ENCODE assay signal across 8 cellular contexts in the genomic region with DNA sequence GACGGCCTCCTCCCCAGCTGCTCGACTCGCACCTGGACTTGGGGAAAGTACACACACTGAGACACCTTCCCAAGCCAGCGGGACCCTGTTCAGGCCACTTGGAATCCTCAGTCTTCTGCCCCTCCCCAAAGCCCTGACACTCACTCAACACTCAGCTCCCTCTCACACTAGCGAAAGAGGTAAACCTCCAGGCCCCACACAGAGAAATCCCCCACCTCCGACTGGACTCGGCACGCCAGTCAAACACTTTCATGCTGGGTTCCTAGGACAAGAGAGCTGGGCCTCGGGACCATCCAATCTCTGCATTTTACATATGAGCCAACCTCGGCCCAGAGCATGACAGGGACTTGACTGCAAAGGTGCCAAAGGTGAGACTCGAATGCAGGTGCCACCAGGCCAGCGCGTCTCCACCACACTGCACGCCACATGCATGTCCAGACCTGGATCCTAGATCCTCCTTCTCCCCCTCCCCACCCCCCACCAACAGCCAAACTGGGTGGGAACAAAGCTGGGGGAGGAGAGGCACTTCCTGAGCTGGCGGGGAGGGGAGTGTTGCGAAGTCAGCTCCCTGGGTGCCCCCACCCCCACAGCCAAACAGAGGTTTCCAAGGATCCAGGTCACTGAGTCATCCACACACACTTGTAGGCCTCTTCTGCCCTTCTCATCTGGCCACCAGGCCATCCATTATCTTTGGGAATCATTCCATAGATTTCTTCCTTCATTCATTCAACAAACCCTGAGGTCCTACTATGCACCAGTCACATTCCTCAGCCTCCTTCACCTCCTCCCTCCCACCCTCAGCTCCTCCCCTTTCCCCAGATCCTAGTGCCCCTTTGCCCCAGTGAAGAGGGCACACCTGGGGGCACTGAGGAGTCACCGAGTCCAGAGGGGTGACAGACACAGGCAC. TPM values are rescaled to one million over a fixed set of nuclear protein-coding genes. Genes with fewer than 3 reads are reported as not detected.
DNase-seq lines count a peak whose midpoint lies in the region; ATAC-seq and TF ChIP-seq lines count a peak whose summit lies in the region.

No MANE protein-coding gene starts in this region.

- intact Hi-C loops in dendritic cell treated with granulocyte-macrophage colony-stimulating factor and Interleukin-4, amounts not matched to agents 40 ng/mL and 50 ng/mL, for 4 days (cut with micrococcal nuclease) = loop anchor here (2.0 to 10.0 kb wide), 2 partner anchors 17 to 47 kb away; no protein-coding TSS in a partner anchor

- peak; percentile 75 for DNase-seq in activated CD8-positive, alpha-beta memory T cell treated with anti-CD3 and anti-CD28 coated beads for 24 hours
- DNase-seq in activated CD8-positive, alpha-beta memory T cell treated with anti-CD3 and anti-CD28 coated beads, Interleukin-2, amount 50 U/mL, for 4 hours = no peak
- DNase-seq in Peyer's patch (peak in 1 of 3 donors; percentile 41), midbrain (lab: John Stamatoyannopoulos, UW) (no peak)

- no peaks in the 10 kb centered on the region for H3K27me3 ChIP-seq in Peyer's patch

- H3K9me3 Mint-ChIP-seq in dendritic cell treated with granulocyte-macrophage colony-stimulating factor and Interleukin-4, amounts not matched to agents 40 ng/mL and 50 ng/mL, for 4 days = no peaks in the 10 kb centered on the region
- H3K9me3 Mint-ChIP-seq in stimulated activated naive CD8-positive, alpha-beta T cell treated with anti-CD3 and anti-CD28 coated beads, Interleukin-15, Interleukin-2, amounts not matched to agents 100 ng/mL and 50 ng/mL, for 24 hours = peaks cover 4% of the 10 kb centered on the region

- TF ChIP-seq CTCF in Peyer's patch (IDR thresholded peaks at IDR 0.05) = no peak

- H3K4me1 ChIP-seq in Peyer's patch = peaks cover 0 to 10% (median 0%) of the 10 kb centered on the region in 4 donors

- H3K27ac ChIP-seq in Peyer's patch = peak overlapping the region in 3 of 4 donors; percentile 43 to 70 (median 55)

- ATAC-seq in HG03045 (IDR thresholded peaks at IDR 0.05; ENCODE audit: unreplicated experiment) (no peak), HG02571 (IDR thresholded peaks at IDR 0.05; ENCODE audit: unreplicated experiment) (no peak)

- H3K9me3 ChIP-seq in Peyer's patch = no peaks in the 10 kb centered on the region

- H3K4me1 Mint-ChIP-seq in dendritic cell treated with granulocyte-macrophage colony-stimulating factor and Interleukin-4, amounts not matched to agents 40 ng/mL and 50 ng/mL, for 4 days (ENCODE audit: low read depth) = peaks cover 57% of the 10 kb centered on the region
- peaks cover 84% of the 10 kb centered on the region for H3K4me1 Mint-ChIP-seq in stimulated activated naive CD8-positive, alpha-beta T cell treated with anti-CD3 and anti-CD28 coated beads, Interleukin-15, Interleukin-2, amounts not matched to agents 100 ng/mL and 50 ng/mL, for 24 hours (ENCODE audit: low read depth)

- no peaks in the 10 kb centered on the region for H3K36me3 ChIP-seq in Peyer's patch

- peaks cover 3% of the 10 kb centered on the region for H3K27me3 Mint-ChIP-seq in dendritic cell treated with granulocyte-macrophage colony-stimulating factor and Interleukin-4, amounts not matched to agents 40 ng/mL and 50 ng/mL, for 4 days
- H3K27me3 Mint-ChIP-seq in stimulated activated naive CD8-positive, alpha-beta T cell treated with anti-CD3 and anti-CD28 coated beads, Interleukin-15, Interleukin-2, amounts not matched to agents 100 ng/mL and 50 ng/mL, for 24 hours = no peaks in the 10 kb centered on the region

- no peaks in the 10 kb centered on the region for H3K36me3 Mint-ChIP-seq in dendritic cell treated with granulocyte-macrophage colony-stimulating factor and Interleukin-4, amounts not matched to agents 40 ng/mL and 50 ng/mL, for 4 days (ENCODE audit: low read depth)
- peaks cover 19% of the 10 kb centered on the region for H3K36me3 Mint-ChIP-seq in stimulated activated naive CD8-positive, alpha-beta T cell treated with anti-CD3 and anti-CD28 coated beads, Interleukin-15, Interleukin-2, amounts not matched to agents 100 ng/mL and 50 ng/mL, for 24 hours (ENCODE audit: low read depth)

- H3K4me3 Mint-ChIP-seq in dendritic cell treated with granulocyte-macrophage colony-stimulating factor and Interleukin-4, amounts not matched to agents 40 ng/mL and 50 ng/mL, for 4 days = no peak overlapping the region
- peak overlapping the region; percentile 90 for H3K4me3 Mint-ChIP-seq in stimulated activated naive CD8-positive, alpha-beta T cell treated with anti-CD3 and anti-CD28 coated beads, Interleukin-15, Interleukin-2, amounts not matched to agents 100 ng/mL and 50 ng/mL, for 24 hours

- no peak for TF ChIP-seq POLR2A in Peyer's patch (IDR thresholded peaks at IDR 0.05)

- peak overlapping the region in 1 of 4 donors; percentile 15 for H3K4me3 ChIP-seq in Peyer's patch

- H3K27ac Mint-ChIP-seq in dendritic cell treated with granulocyte-macrophage colony-stimulating factor and Interleukin-4, amounts not matched to agents 40 ng/mL and 50 ng/mL, for 4 days = peak overlapping the region; percentile 87
- peak overlapping the region; percentile 95 for H3K27ac Mint-ChIP-seq in stimulated activated naive CD8-positive, alpha-beta T cell treated with anti-CD3 and anti-CD28 coated beads, Interleukin-15, Interleukin-2, amounts not matched to agents 100 ng/mL and 50 ng/mL, for 24 hours

RNA-seq across cellular contexts. Expression of a gene that starts 10.7 kb away (rescaled TPM):
- 1 to 10 TPM; 1.5 to 8.3 (median 3.7) TPM for total RNA-seq in Peyer's patch
